1 cellular context compared by ENCODE assay signal in genomic region chr13:45718063-45718462, GRCh38.
TF ChIP-seq lines count a peak whose summit lies in the region.

No MANE protein-coding gene starts in this region.

TF ChIP-seq in GM12878, 131 proteins besides CTCF, POLR2A, EP300 and RAD21 (continues in another document):
- TF ChIP-seq PRDM15 (CRISPR knock-in tag; IDR thresholded peaks at IDR 0.05) (no peak), NKRF (conservative IDR thresholded peaks at IDR 0.05) (no peak), MLLT1 (IDR thresholded peaks at IDR 0.05) (0 out of 2 replicates have a peak, but pooled peaks have one; percentile 51), RB1 (IDR thresholded peaks at IDR 0.05; ENCODE audit: borderline replicate concordance) (no peak), FOXM1 (IDR thresholded peaks at IDR 0.05; ENCODE audit: low read depth, low read length) (no peak), TBL1XR1 (IDR thresholded peaks at IDR 0.05; ENCODE audit: low read depth, low read length) (no peak), ZBTB40 (IDR thresholded peaks at IDR 0.05; ENCODE audit: borderline replicate concordance) (no peak), BCLAF1 (IDR thresholded peaks at IDR 0.05) (no peak), YY1 (IDR thresholded peaks at IDR 0.05; ENCODE audit: low read depth, low read length) (peak; percentile 50; the same call in 1 of the 2 replicates), ZNF217 (IDR thresholded peaks at IDR 0.05) (no peak), SUZ12 (IDR thresholded peaks at IDR 0.05; ENCODE audit: unreplicated experiment) (no peak), MEF2A (IDR thresholded peaks at IDR 0.05; ENCODE audit: insufficient read depth, low read depth, low read length) (no peak), PML (IDR thresholded peaks at IDR 0.05; ENCODE audit: low read length) (no peak), JUNB (IDR thresholded peaks at IDR 0.05) (no peak), BACH1 (IDR thresholded peaks at IDR 0.05; ENCODE audit: borderline replicate concordance) (no peak), STAT1 (conservative IDR thresholded peaks at IDR 0.05) (no peak), ESRRA (IDR thresholded peaks at IDR 0.05; ENCODE audit: low read length) (no peak), BCL11A (IDR thresholded peaks at IDR 0.05; ENCODE audit: low read depth, low read length) (no peak), ZNF274 (IDR thresholded peaks at IDR 0.05; ENCODE audit: insufficient read depth, insufficient read length) (no peak), TCF3 (IDR thresholded peaks at IDR 0.05; ENCODE audit: borderline replicate concordance, insufficient read depth, low read depth, low read length) (no peak), RBBP5 (conservative IDR thresholded peaks at IDR 0.05) (no peak), E2F4 (IDR thresholded peaks at IDR 0.05; ENCODE audit: low read depth, low read length) (no peak), NFYA (IDR thresholded peaks at IDR 0.05; ENCODE audit: borderline replicate concordance, low read depth, low read length) (no peak), USF2 (IDR thresholded peaks at IDR 0.05; ENCODE audit: borderline replicate concordance, low read depth, low read length) (no peak), JUND (IDR thresholded peaks at IDR 0.05; ENCODE audit: low read depth, low read length) (no peak), SMC3 (IDR thresholded peaks at IDR 0.05; ENCODE audit: borderline replicate concordance, low read length) (peak; percentile 79), RUNX3 (IDR thresholded peaks at IDR 0.05; ENCODE audit: low read length) (peak; percentile 32; the same call in 1 of the 2 replicates), ATF7 (IDR thresholded peaks at IDR 0.05; ENCODE audit: low read depth) (no peak), SKIL (IDR thresholded peaks at IDR 0.05; ENCODE audit: low read depth, poor library complexity, severe bottlenecking) (peak; percentile 35), CHD2 (IDR thresholded peaks at IDR 0.05; ENCODE audit: borderline replicate concordance, low read depth, low read length) (no peak), PKNOX1 (IDR thresholded peaks at IDR 0.05) (no peak), SREBF1 (IDR thresholded peaks at IDR 0.05; ENCODE audit: low read length) (no peak), IRF3 (IDR thresholded peaks at IDR 0.05) (no peak)
